Comparison of ENCODE assay signal across 2 cellular contexts in genomic region chr4:123349401-123350190, GRCh38.
TF ChIP-seq lines count a peak whose summit lies in the region.

No MANE protein-coding gene starts in this region.

TF ChIP-seq in WTC11, 78 proteins besides CTCF, POLR2A, EP300 and RAD21 (continued from another document):
- no peak for TF ChIP-seq AR (CRISPR knock-in tag; IDR thresholded peaks at IDR 0.05)
- TF ChIP-seq E2F1 (CRISPR knock-in tag; IDR thresholded peaks at IDR 0.05) = no peak
- TF ChIP-seq ZNF671 (CRISPR knock-in tag; IDR thresholded peaks at IDR 0.05) = no peak
- TF ChIP-seq ARID4B (CRISPR knock-in tag; IDR thresholded peaks at IDR 0.05; ENCODE audit: borderline replicate concordance) = no peak
- no peak for TF ChIP-seq EMX1 (CRISPR knock-in tag; IDR thresholded peaks at IDR 0.05)
- no peak for TF ChIP-seq NFYB (CRISPR knock-in tag; conservative IDR thresholded peaks at IDR 0.05; ENCODE audit: low read depth)
- TF ChIP-seq OVOL2 (CRISPR knock-in tag; IDR thresholded peaks at IDR 0.05; ENCODE audit: borderline replicate concordance) = no peak
- TF ChIP-seq ZNF396 (CRISPR knock-in tag; IDR thresholded peaks at IDR 0.05; ENCODE audit: borderline replicate concordance) = no peak
- no peak for TF ChIP-seq KAT7 (CRISPR knock-in tag; IDR thresholded peaks at IDR 0.05; ENCODE audit: borderline replicate concordance)
- no peak for TF ChIP-seq FOXJ3 (CRISPR knock-in tag; IDR thresholded peaks at IDR 0.05; ENCODE audit: borderline replicate concordance)
- TF ChIP-seq TEAD4 (CRISPR knock-in tag; IDR thresholded peaks at IDR 0.05) = no peak
- TF ChIP-seq ATF1 (CRISPR knock-in tag; IDR thresholded peaks at IDR 0.05) = no peak

TF ChIP-seq in SK-N-SH treated with all-trans-retinoic acid at 6 μM for 48 hours, 23 proteins besides CTCF, POLR2A, EP300 and RAD21 (continued from another document):
- no peak for TF ChIP-seq POU6F1 (CRISPR knock-in tag; IDR thresholded peaks at IDR 0.05; ENCODE audit: borderline replicate concordance, low read depth)
- no peak for TF ChIP-seq ZNF565 (CRISPR knock-in tag; conservative IDR thresholded peaks at IDR 0.05; ENCODE audit: low read depth)
- no peak for TF ChIP-seq ZC3H10 (CRISPR knock-in tag; IDR thresholded peaks at IDR 0.05)
- TF ChIP-seq CSRNP3 (CRISPR knock-in tag; IDR thresholded peaks at IDR 0.05) = no peak
- no peak for TF ChIP-seq TCF4 (CRISPR knock-in tag; IDR thresholded peaks at IDR 0.05; ENCODE audit: borderline replicate concordance)
- TF ChIP-seq GLIS3 (CRISPR knock-in tag; IDR thresholded peaks at IDR 0.05) = no peak
- no peak for TF ChIP-seq SNAI2 (CRISPR knock-in tag; IDR thresholded peaks at IDR 0.05)
- no peak for TF ChIP-seq RARB (CRISPR knock-in tag; IDR thresholded peaks at IDR 0.05)
- no peak for TF ChIP-seq TOX (CRISPR knock-in tag; IDR thresholded peaks at IDR 0.05; ENCODE audit: borderline replicate concordance)
- TF ChIP-seq ZNF70 (CRISPR knock-in tag; IDR thresholded peaks at IDR 0.05) = no peak
- TF ChIP-seq OSR1 (CRISPR knock-in tag; IDR thresholded peaks at IDR 0.05) = no peak
